1 cellular context compared by ENCODE assay signal in the genomic region with DNA sequence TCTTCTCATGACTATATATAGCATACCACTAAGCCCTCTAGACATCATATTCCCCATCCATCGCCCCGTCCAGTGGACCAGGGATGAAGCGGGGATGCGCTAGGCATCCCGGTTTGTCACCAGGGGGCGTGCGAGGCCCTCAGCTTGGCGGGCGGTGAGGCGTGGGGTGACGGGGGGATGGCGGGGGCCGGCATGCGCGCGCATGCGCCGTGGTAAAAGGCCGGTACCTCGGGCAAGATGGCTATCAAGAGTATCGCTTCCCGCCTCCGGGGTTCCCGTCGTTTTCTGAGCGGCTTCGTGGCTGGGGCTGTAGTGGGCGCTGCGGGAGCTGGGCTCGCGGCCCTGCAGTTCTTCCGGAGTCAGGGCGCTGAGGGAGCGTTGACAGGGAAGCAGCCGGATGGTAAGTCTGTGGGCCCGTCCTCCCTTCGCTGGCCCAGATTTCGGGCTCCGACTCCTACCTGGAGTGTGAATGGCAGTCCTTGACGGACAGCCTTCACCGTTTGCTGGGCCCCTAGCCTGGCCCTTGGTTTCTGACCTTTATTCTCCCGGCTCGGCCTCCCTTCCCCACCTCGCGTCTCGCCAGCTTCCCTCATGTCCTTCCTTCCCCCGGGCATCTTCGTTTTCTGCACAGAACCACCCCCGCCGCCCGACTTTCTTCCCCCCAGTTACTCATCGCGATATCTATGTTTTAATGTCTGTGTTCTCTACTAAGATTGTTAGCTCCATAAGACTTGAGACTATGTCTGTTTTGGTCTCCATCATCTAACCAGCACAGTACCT.
TF ChIP-seq lines count a peak whose summit lies in the region.

A gene with protein sequence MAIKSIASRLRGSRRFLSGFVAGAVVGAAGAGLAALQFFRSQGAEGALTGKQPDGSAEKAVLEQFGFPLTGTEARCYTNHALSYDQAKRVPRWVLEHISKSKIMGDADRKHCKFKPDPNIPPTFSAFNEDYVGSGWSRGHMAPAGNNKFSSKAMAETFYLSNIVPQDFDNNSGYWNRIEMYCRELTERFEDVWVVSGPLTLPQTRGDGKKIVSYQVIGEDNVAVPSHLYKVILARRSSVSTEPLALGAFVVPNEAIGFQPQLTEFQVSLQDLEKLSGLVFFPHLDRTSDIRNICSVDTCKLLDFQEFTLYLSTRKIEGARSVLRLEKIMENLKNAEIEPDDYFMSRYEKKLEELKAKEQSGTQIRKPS (plus strand): TSS at position 210 of the 780 bp plus-strand sequence. CDS start 28 bp downstream, at position 238.

TF ChIP-seq in K562, 482 proteins besides CTCF, POLR2A, EP300 and RAD21 (continued from another document and continues in another):
- TF ChIP-seq, protein P1, sequence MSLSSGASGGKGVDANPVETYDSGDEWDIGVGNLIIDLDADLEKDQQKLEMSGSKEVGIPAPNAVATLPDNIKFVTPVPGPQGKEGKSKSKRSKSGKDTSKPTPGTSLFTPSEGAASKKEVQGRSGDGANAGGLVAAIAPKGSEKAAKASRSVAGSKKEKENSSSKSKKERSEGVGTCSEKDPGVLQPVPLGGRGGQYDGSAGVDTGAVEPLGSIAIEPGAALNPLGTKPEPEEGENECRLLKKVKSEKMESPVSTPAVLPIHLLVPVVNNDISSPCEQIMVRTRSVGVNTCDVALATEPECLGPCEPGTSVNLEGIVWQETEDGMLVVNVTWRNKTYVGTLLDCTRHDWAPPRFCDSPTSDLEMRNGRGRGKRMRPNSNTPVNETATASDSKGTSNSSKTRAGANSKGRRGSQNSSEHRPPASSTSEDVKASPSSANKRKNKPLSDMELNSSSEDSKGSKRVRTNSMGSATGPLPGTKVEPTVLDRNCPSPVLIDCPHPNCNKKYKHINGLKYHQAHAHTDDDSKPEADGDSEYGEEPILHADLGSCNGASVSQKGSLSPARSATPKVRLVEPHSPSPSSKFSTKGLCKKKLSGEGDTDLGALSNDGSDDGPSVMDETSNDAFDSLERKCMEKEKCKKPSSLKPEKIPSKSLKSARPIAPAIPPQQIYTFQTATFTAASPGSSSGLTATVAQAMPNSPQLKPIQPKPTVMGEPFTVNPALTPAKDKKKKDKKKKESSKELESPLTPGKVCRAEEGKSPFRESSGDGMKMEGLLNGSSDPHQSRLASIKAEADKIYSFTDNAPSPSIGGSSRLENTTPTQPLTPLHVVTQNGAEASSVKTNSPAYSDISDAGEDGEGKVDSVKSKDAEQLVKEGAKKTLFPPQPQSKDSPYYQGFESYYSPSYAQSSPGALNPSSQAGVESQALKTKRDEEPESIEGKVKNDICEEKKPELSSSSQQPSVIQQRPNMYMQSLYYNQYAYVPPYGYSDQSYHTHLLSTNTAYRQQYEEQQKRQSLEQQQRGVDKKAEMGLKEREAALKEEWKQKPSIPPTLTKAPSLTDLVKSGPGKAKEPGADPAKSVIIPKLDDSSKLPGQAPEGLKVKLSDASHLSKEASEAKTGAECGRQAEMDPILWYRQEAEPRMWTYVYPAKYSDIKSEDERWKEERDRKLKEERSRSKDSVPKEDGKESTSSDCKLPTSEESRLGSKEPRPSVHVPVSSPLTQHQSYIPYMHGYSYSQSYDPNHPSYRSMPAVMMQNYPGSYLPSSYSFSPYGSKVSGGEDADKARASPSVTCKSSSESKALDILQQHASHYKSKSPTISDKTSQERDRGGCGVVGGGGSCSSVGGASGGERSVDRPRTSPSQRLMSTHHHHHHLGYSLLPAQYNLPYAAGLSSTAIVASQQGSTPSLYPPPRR (CRISPR knock-in tag; IDR thresholded peaks at IDR 0.05; ENCODE audit: borderline replicate concordance): no peak
- TF ChIP-seq, protein P2, sequence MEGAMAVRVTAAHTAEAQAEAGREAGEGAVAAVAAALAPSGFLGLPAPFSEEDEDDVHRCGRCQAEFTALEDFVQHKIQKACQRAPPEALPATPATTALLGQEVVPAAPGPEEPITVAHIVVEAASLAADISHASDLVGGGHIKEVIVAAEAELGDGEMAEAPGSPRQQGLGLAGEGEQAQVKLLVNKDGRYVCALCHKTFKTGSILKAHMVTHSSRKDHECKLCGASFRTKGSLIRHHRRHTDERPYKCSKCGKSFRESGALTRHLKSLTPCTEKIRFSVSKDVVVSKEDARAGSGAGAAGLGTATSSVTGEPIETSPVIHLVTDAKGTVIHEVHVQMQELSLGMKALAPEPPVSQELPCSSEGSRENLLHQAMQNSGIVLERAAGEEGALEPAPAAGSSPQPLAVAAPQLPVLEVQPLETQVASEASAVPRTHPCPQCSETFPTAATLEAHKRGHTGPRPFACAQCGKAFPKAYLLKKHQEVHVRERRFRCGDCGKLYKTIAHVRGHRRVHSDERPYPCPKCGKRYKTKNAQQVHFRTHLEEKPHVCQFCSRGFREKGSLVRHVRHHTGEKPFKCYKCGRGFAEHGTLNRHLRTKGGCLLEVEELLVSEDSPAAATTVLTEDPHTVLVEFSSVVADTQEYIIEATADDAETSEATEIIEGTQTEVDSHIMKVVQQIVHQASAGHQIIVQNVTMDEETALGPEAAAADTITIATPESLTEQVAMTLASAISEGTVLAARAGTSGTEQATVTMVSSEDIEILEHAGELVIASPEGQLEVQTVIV (CRISPR knock-in tag; IDR thresholded peaks at IDR 0.05; ENCODE audit: borderline replicate concordance): no peak
- TF ChIP-seq ZNF696 (CRISPR knock-in tag; conservative IDR thresholded peaks at IDR 0.05) (no peak), ZNF668 (CRISPR knock-in tag; IDR thresholded peaks at IDR 0.05) (no peak), DPF2 (IDR thresholded peaks at IDR 0.05) (no peak), NKRF (IDR thresholded peaks at IDR 0.05; ENCODE audit: borderline replicate concordance) (peak; percentile 70; the same call in 1 of the 2 replicates), ZNF583 (CRISPR knock-in tag; IDR thresholded peaks at IDR 0.05) (no peak), ZNF384 (IDR thresholded peaks at IDR 0.05; ENCODE audit: low read depth, low read length) (no peak), NFIX (CRISPR knock-in tag; IDR thresholded peaks at IDR 0.05; ENCODE audit: low read depth) (no peak), KDM5B (IDR thresholded peaks at IDR 0.05; ENCODE audit: insufficient replicate concordance, low read depth, low read length) (peak; percentile 94), ZNF124 (CRISPR knock-in tag; IDR thresholded peaks at IDR 0.05) (no peak), FIP1L1 (IDR thresholded peaks at IDR 0.05; ENCODE audit: low read depth, low read length, poor library complexity, severe bottlenecking) (peak; percentile 82), ZNF778 (CRISPR knock-in tag; IDR thresholded peaks at IDR 0.05) (no peak), KAT2B (IDR thresholded peaks at IDR 0.05; ENCODE audit: low read depth, low read length) (no peak), PCBP2 (IDR thresholded peaks at IDR 0.05; ENCODE audit: low read depth, low read length, poor library complexity, severe bottlenecking) (no peak), SAFB (IDR thresholded peaks at IDR 0.05; ENCODE audit: borderline replicate concordance, low read depth, low read length) (peak; percentile 41; the same call in 1 of the 2 replicates), CREB1 (IDR thresholded peaks at IDR 0.05) (peak; percentile 14; the same call in 1 of the 2 replicates), CREB1 (CRISPR knock-in tag; IDR thresholded peaks at IDR 0.05) (peak; percentile 77; the same call in 1 of the 2 replicates), BRD4 (IDR thresholded peaks at IDR 0.05) (no peak; the same call in 1 of the 2 replicates), SMC3 (conservative IDR thresholded peaks at IDR 0.05; ENCODE audit: insufficient read depth, low read depth, low read length) (peak; percentile 86), TAF9B (IDR thresholded peaks at IDR 0.05; ENCODE audit: partially characterized antibody) (peak; percentile 52), FOSL1 (tag; conservative IDR thresholded peaks at IDR 0.05) (no peak; the same call in 1 of the 2 replicates), ZNF408 (CRISPR knock-in tag; IDR thresholded peaks at IDR 0.05; ENCODE audit: low read depth) (no peak), HDAC3 (IDR thresholded peaks at IDR 0.05; ENCODE audit: borderline replicate concordance, partially characterized antibody) (no peak), ZFX (CRISPR knock-in tag; IDR thresholded peaks at IDR 0.05) (peak; percentile 93), COPS2 (conservative IDR thresholded peaks at IDR 0.05) (no peak), BRCA1 (IDR thresholded peaks at IDR 0.05) (no peak), BRCA1 (CRISPR knock-in tag; IDR thresholded peaks at IDR 0.05) (no peak), MAFG (tag; conservative IDR thresholded peaks at IDR 0.05) (no peak), ZBTB17 (CRISPR knock-in tag; IDR thresholded peaks at IDR 0.05) (no peak), FOXJ3 (CRISPR knock-in tag; IDR thresholded peaks at IDR 0.05) (no peak), ARID3A (IDR thresholded peaks at IDR 0.05; ENCODE audit: borderline replicate concordance, low read depth, low read length) (no peak), GATAD2A (IDR thresholded peaks at IDR 0.05) (0 out of 2 replicates have a peak, but pooled peaks have one; percentile 34), POLR2B (IDR thresholded peaks at IDR 0.05; ENCODE audit: low read depth, partially characterized antibody) (peak; percentile 76), SNRNP70 (optimal IDR thresholded peaks at IDR 0.05; ENCODE audit: low read depth, low read length) (no peak), SMAD1 (IDR thresholded peaks at IDR 0.05; ENCODE audit: low read depth, low read length, partially characterized antibody) (no peak), LEF1 (IDR thresholded peaks at IDR 0.05) (no peak)
- TF ChIP-seq, protein P3, sequence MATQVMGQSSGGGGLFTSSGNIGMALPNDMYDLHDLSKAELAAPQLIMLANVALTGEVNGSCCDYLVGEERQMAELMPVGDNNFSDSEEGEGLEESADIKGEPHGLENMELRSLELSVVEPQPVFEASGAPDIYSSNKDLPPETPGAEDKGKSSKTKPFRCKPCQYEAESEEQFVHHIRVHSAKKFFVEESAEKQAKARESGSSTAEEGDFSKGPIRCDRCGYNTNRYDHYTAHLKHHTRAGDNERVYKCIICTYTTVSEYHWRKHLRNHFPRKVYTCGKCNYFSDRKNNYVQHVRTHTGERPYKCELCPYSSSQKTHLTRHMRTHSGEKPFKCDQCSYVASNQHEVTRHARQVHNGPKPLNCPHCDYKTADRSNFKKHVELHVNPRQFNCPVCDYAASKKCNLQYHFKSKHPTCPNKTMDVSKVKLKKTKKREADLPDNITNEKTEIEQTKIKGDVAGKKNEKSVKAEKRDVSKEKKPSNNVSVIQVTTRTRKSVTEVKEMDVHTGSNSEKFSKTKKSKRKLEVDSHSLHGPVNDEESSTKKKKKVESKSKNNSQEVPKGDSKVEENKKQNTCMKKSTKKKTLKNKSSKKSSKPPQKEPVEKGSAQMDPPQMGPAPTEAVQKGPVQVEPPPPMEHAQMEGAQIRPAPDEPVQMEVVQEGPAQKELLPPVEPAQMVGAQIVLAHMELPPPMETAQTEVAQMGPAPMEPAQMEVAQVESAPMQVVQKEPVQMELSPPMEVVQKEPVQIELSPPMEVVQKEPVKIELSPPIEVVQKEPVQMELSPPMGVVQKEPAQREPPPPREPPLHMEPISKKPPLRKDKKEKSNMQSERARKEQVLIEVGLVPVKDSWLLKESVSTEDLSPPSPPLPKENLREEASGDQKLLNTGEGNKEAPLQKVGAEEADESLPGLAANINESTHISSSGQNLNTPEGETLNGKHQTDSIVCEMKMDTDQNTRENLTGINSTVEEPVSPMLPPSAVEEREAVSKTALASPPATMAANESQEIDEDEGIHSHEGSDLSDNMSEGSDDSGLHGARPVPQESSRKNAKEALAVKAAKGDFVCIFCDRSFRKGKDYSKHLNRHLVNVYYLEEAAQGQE (CRISPR knock-in tag; IDR thresholded peaks at IDR 0.05; ENCODE audit: low read depth): peak; percentile 74; the same call in 1 of the 2 replicates
- TF ChIP-seq, protein P4, sequence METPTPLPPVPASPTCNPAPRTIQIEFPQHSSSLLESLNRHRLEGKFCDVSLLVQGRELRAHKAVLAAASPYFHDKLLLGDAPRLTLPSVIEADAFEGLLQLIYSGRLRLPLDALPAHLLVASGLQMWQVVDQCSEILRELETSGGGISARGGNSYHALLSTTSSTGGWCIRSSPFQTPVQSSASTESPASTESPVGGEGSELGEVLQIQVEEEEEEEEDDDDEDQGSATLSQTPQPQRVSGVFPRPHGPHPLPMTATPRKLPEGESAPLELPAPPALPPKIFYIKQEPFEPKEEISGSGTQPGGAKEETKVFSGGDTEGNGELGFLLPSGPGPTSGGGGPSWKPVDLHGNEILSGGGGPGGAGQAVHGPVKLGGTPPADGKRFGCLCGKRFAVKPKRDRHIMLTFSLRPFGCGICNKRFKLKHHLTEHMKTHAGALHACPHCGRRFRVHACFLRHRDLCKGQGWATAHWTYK (CRISPR knock-in tag; IDR thresholded peaks at IDR 0.05): no peak
